ENCODE assay signal across 8 cellular contexts in the genomic region with DNA sequence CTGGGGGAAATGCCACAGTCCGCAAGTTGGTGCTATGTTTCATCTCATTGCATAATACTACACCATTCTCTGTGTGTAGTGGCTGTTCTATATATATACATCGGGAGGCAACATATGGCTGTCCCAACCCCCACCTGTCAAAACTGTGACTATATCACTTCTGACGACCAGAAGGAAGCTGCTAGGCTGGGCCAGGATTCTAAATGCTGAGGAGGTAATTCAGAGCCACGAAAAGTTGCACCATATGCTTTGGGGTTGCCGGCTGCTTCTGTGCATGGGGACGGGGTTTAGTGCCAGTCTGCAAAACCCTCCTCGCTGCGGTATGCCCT. TPM values are rescaled to one million over a fixed set of nuclear protein-coding genes. Genes with fewer than 3 reads are reported as not detected.
DNase-seq lines count a peak whose midpoint lies in the region; ATAC-seq and TF ChIP-seq lines count a peak whose summit lies in the region.

No MANE protein-coding gene starts in this region.

- no peaks in the 10 kb centered on the region; the same call in 2 of the 3 replicates for H3K36me3 Mint-ChIP-seq in GM23338 (ENCODE audit: low read depth)
- no peaks in the 10 kb centered on the region for H3K36me3 Mint-ChIP-seq in glutamatergic neuron (ENCODE audit: unreplicated experiment)

- no peak for TF ChIP-seq POLR2A in uterus (IDR thresholded peaks at IDR 0.05)

- H2AFZ ChIP-seq in GM23338: no peak overlapping the region

- H3K4me3 Mint-ChIP-seq in GM23338 (peak overlapping the region; percentile 45), glutamatergic neuron (ENCODE audit: unreplicated experiment) (peak overlapping the region; percentile 55)

- ATAC-seq in GM23338: no peak

- H3K27me3 Mint-ChIP-seq in GM23338 (ENCODE audit: insufficient read depth, low read depth, poor library complexity): peaks cover 25% of the 10 kb centered on the region
- peaks cover 3% of the 10 kb centered on the region for H3K27me3 Mint-ChIP-seq in glutamatergic neuron (ENCODE audit: unreplicated experiment)

- H3K9me3 ChIP-seq in uterus: no peaks in the 10 kb centered on the region

- H3K27ac ChIP-seq in GM23338 (ENCODE audit: low read depth) (no peak overlapping the region), uterus (no peak overlapping the region)

- no peaks in the 10 kb centered on the region for H4K20me1 ChIP-seq in GM23338 (replicated peaks; ENCODE audit: insufficient read depth)

- peaks cover 19% of the 10 kb centered on the region for H3K4me1 ChIP-seq in GM23338 (ENCODE audit: insufficient read depth)
- peaks cover 0 to 3% of the 10 kb centered on the region in 2 donors for H3K4me1 ChIP-seq in uterus

- H3K4me1 Mint-ChIP-seq in GM23338: peaks cover 36% of the 10 kb centered on the region
- H3K4me1 Mint-ChIP-seq in glutamatergic neuron (ENCODE audit: low read depth, unreplicated experiment): peaks cover 13% of the 10 kb centered on the region

- H3K4me3 ChIP-seq in AG10803 (ENCODE audit: low read length) (peak overlapping the region; percentile 57), GM23338 (peak overlapping the region; percentile 61), uterus (no peak overlapping the region)

- peak overlapping the region; percentile 87 for H3K4me2 ChIP-seq in GM23338

- H3K79me2 ChIP-seq in GM23338 (replicated peaks; ENCODE audit: insufficient read depth): no peaks in the 10 kb centered on the region

- H3K27me3 ChIP-seq in GM23338 (ENCODE audit: insufficient read depth) (peaks cover 29% of the 10 kb centered on the region), uterus (no peaks in the 10 kb centered on the region)

- no peak for DNase-seq in AG10803 (ENCODE audit: low read depth)
- DNase-seq in GM23338 (ENCODE audit: low spot score): no peak
- peak; percentile 85 for DNase-seq in SKM-1 (lab: John Stamatoyannopoulos, UW; ENCODE audit: unreplicated experiment)
- DNase-seq in glutamatergic neuron: no peak
- DNase-seq in effector CD4-positive, alpha-beta T cell: no peak
- no peak for DNase-seq in SW 1271 (lab: John Stamatoyannopoulos, UW)
- no peak for DNase-seq in HuH-7 (ENCODE audit: low spot score)
- no peak for DNase-seq in uterus

- H3K9me2 ChIP-seq in GM23338 (ENCODE audit: insufficient read depth): no peaks in the 10 kb centered on the region

- intact Hi-C loops in uterus (cut with DNase I; ENCODE audit: low total_unique reads): no loop called here

- H3K9me3 Mint-ChIP-seq in GM23338 (no peaks in the 10 kb centered on the region; the same call in 2 of the 3 replicates), glutamatergic neuron (ENCODE audit: unreplicated experiment) (peaks cover 5% of the 10 kb centered on the region)

- H3K27ac Mint-ChIP-seq in GM23338 (no peak overlapping the region), glutamatergic neuron (ENCODE audit: unreplicated experiment) (peak overlapping the region; percentile 72)

- peaks cover 10% of the 10 kb centered on the region; the same call in 1 of the 2 replicates for H3F3A ChIP-seq in GM23338 (replicated peaks; ENCODE audit: low read depth)

- TF ChIP-seq CTCF in AG10803 (conservative IDR thresholded peaks at IDR 0.05; ENCODE audit: low read length) (no peak), GM23338 (conservative IDR thresholded peaks at IDR 0.05; ENCODE audit: low read depth in 2 of 2) (no peak), glutamatergic neuron (IDR thresholded peaks at IDR 0.05; ENCODE audit: partially characterized antibody, unreplicated experiment) (no peak), uterus (IDR thresholded peaks at IDR 0.05) (no peak)

- H3K36me3 ChIP-seq in GM23338 (ENCODE audit: insufficient read depth) (no peaks in the 10 kb centered on the region), uterus (no peaks in the 10 kb centered on the region)

TF ChIP-seq in GM23338, 12 proteins besides CTCF, POLR2A, EP300 and RAD21 (continues in another document):
- TF ChIP-seq EZH2phosphoT487 (IDR thresholded peaks at IDR 0.05; ENCODE audit: unreplicated experiment) (no peak), JUNB (IDR thresholded peaks at IDR 0.05; ENCODE audit: unreplicated experiment) (no peak), EZH2 (IDR thresholded peaks at IDR 0.05; ENCODE audit: low read depth, unreplicated experiment) (no peak), CREB1 (CRISPR knock-in tag; IDR thresholded peaks at IDR 0.05; ENCODE audit: low read depth) (no peak), STAT1 (IDR thresholded peaks at IDR 0.05; ENCODE audit: unreplicated experiment) (no peak), NANOG (IDR thresholded peaks at IDR 0.05; ENCODE audit: borderline replicate concordance) (no peak), ZNF331 (CRISPR knock-in tag; IDR thresholded peaks at IDR 0.05; ENCODE audit: low read depth) (no peak), POLR2AphosphoS5 (IDR thresholded peaks at IDR 0.05; ENCODE audit: low read depth) (no peak), ZNF114 (CRISPR knock-in tag; IDR thresholded peaks at IDR 0.05) (no peak)
- TF ChIP-seq, protein P1, sequence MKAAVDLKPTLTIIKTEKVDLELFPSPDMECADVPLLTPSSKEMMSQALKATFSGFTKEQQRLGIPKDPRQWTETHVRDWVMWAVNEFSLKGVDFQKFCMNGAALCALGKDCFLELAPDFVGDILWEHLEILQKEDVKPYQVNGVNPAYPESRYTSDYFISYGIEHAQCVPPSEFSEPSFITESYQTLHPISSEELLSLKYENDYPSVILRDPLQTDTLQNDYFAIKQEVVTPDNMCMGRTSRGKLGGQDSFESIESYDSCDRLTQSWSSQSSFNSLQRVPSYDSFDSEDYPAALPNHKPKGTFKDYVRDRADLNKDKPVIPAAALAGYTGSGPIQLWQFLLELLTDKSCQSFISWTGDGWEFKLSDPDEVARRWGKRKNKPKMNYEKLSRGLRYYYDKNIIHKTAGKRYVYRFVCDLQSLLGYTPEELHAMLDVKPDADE (IDR thresholded peaks at IDR 0.05): no peak
- TF ChIP-seq, protein P2, sequence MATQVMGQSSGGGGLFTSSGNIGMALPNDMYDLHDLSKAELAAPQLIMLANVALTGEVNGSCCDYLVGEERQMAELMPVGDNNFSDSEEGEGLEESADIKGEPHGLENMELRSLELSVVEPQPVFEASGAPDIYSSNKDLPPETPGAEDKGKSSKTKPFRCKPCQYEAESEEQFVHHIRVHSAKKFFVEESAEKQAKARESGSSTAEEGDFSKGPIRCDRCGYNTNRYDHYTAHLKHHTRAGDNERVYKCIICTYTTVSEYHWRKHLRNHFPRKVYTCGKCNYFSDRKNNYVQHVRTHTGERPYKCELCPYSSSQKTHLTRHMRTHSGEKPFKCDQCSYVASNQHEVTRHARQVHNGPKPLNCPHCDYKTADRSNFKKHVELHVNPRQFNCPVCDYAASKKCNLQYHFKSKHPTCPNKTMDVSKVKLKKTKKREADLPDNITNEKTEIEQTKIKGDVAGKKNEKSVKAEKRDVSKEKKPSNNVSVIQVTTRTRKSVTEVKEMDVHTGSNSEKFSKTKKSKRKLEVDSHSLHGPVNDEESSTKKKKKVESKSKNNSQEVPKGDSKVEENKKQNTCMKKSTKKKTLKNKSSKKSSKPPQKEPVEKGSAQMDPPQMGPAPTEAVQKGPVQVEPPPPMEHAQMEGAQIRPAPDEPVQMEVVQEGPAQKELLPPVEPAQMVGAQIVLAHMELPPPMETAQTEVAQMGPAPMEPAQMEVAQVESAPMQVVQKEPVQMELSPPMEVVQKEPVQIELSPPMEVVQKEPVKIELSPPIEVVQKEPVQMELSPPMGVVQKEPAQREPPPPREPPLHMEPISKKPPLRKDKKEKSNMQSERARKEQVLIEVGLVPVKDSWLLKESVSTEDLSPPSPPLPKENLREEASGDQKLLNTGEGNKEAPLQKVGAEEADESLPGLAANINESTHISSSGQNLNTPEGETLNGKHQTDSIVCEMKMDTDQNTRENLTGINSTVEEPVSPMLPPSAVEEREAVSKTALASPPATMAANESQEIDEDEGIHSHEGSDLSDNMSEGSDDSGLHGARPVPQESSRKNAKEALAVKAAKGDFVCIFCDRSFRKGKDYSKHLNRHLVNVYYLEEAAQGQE (IDR thresholded peaks at IDR 0.05; ENCODE audit: unreplicated experiment): no peak

RNA-seq across cellular contexts. Expression of a gene that starts 50.5 kb away (rescaled TPM):
- total RNA-seq in GM23338 (2014; rRNA removed; shearing (Covaris generic)): 17.3 and 17.5 TPM in 2 replicates
- polyA plus RNA-seq in GM23338 (2016; fragmentation: Nextera tagmentation; extraction: Ambion mirVana): 6.6 and 7.1 TPM in 2 replicates
- total RNA-seq in glutamatergic neuron (ENCODE audit: unreplicated experiment) (2.4 TPM), uterus (under 1 TPM in 1 of 4 donors, not detected in 3; 0.18 TPM)

Comparison
In these comparisons a context has a peak if more than half of its experiments do, and no peak if none do; other contexts are left out.
1. H3K4me3 ChIP-seq: peak in AG10803 (single experiment) and GM23338 (single experiment); none in uterus (0 of 2).